1 cellular context compared by ENCODE assay signal in the genomic region with DNA sequence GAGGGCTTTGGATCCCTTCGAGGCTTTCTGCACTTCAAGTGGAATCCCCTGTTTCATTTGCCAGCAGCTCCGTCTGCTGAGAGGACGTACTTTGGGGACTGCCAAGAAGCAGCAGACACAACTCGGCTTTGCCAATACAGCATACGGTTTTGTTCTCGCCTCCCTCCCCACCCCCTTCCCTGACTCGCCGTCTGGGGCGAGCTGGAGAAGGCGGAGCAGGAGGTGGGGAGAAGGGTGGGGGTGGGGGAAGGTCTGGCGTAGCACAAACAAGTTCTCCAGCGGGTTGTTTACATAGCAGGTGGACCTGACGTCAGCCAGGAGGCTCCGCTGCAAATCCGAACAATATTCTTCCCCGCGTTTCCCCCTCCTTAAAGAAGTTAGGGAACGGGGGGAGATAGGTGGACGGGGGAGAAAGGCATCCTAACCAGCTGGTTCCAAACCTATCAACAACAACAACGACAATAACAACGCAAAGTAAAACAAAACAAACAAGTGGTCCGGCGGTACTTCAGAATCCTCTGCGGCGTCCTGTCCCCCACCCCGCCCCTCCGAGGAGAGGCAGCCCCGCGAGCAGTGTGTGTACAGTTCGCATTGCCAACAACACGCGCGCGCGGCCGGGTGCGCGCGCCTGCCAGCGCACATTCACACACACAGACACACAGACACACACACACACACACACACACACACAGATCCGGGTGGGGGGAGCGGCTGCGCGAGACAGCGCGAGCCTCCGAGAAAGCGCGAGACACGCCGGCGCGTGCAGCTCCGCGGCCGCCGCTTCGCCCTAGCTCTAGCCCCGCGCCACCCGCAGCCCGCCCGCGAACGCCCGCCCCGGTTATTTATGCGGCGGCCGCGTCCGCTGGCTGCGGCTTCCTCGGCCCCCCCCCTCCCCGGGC.
TF ChIP-seq lines count a peak whose summit lies in the region.

No MANE protein-coding gene starts in this region.

TF ChIP-seq in endothelial cell of umbilical vein, 7 proteins besides CTCF, POLR2A, EP300 and RAD21:
- TF ChIP-seq POLR2AphosphoS5 (IDR thresholded peaks at IDR 0.05; ENCODE audit: insufficient read depth, low read depth, low read length) (no peak), JUN (IDR thresholded peaks at IDR 0.05; ENCODE audit: borderline replicate concordance, insufficient read depth, insufficient read length, low read depth) (no peak), MYC (IDR thresholded peaks at IDR 0.05; ENCODE audit: low read depth, low read length) (no peak), EZH2 (IDR thresholded peaks at IDR 0.05; ENCODE audit: borderline replicate concordance, low read depth, low read length, severe bottlenecking) (no peak), GATA2 (IDR thresholded peaks at IDR 0.05; ENCODE audit: insufficient read depth, insufficient read length, low read depth, low read length) (no peak), MAX (IDR thresholded peaks at IDR 0.05; ENCODE audit: insufficient read depth, insufficient read length) (no peak)
